ENCODE assay signal across 13 cellular contexts in genomic region chr7:24830440-24831050, GRCh38.
DNase-seq lines count a peak whose midpoint lies in the region; ATAC-seq and TF ChIP-seq lines count a peak whose summit lies in the region.
"Had no signal": no experiment of that assay in that cellular context is flagged by ENCODE, and none has a peak within 500 bp of the region (broad histone marks: within the 10 kb centered on the region; RNA-seq: fewer than 3 reads in every experiment).

No MANE protein-coding gene starts in this region.

- no peak overlapping the region for H3K4me2 ChIP-seq in OCI-LY1 (ENCODE audit: low read length)

- ATAC-seq in foreskin keratinocyte (no peak), GM21367 (IDR thresholded peaks at IDR 0.05; ENCODE audit: unreplicated experiment) (no peak)
- ATAC-seq: left lobe of liver had no signal

- H2AFZ ChIP-seq in OCI-LY1 (ENCODE audit: low read length) = no peak overlapping the region

- in situ Hi-C loops in GM13976 (cut with MboI; ENCODE audit: low sequenced_read_pairs, unreplicated experiment) = no loop called here

- no peaks in the 10 kb centered on the region for H3K79me2 ChIP-seq in OCI-LY1 (ENCODE audit: insufficient read depth, low read length)

- H3K9me3 ChIP-seq in OCI-LY1 (ENCODE audit: low read length) = no peaks in the 10 kb centered on the region
- H3K9me3 ChIP-seq: esophagus muscularis mucosa, prostate gland, thyroid gland had no signal

- no peaks in the 10 kb centered on the region for H3K9me2 ChIP-seq in OCI-LY1 (ENCODE audit: low read depth, low read length)

- H4K20me1 ChIP-seq in OCI-LY1 (ENCODE audit: insufficient read depth, low read length) = no peaks in the 10 kb centered on the region

- no peak for TF ChIP-seq CTCF in OCI-LY1 (IDR thresholded peaks at IDR 0.05; ENCODE audit: low read length)
- no peak for TF ChIP-seq CTCF in foreskin keratinocyte (conservative IDR thresholded peaks at IDR 0.05)
- no peak for TF ChIP-seq CTCF in GM13976 (IDR thresholded peaks at IDR 0.05; ENCODE audit: borderline replicate concordance, control extremely low read depth, extremely low read depth, insufficient read depth, missing control alignments)

- H3K27ac ChIP-seq in OCI-LY1 (ENCODE audit: low read depth, low read length, poor library complexity, severe bottlenecking) (peak overlapping the region; percentile 78), foreskin keratinocyte (peak overlapping the region; percentile 92)
- H3K27ac ChIP-seq: prostate gland, thyroid gland had no signal

- H3K4me1 ChIP-seq in OCI-LY1 (ENCODE audit: insufficient read depth, low read length, severe bottlenecking) (peaks cover 94% of the 10 kb centered on the region), foreskin keratinocyte (peaks cover 61% of the 10 kb centered on the region)
- H3K4me1 ChIP-seq: prostate gland had no signal

- no peaks in the 10 kb centered on the region for H3F3A ChIP-seq in OCI-LY1 (ENCODE audit: insufficient read depth, low read length)

- H3K4me3 ChIP-seq in OCI-LY1 (ENCODE audit: low read depth, low read length, poor library complexity, severe bottlenecking) = no peak overlapping the region
- H3K4me3 ChIP-seq: esophagus muscularis mucosa, GM12878, prostate gland, thyroid gland had no signal

- H3K36me3 ChIP-seq in OCI-LY1 (ENCODE audit: insufficient read depth, low read length) = peaks cover 78% of the 10 kb centered on the region
- H3K36me3 ChIP-seq: esophagus muscularis mucosa, prostate gland had no signal

- DNase-seq in COR-L47 (lab: John Stamatoyannopoulos, UW) (peak; percentile 64), NCI-H1105 (lab: John Stamatoyannopoulos, UW) (peak; percentile 74), foreskin keratinocyte (no peak), GM13976 (ENCODE audit: low spot score) (no peak), NCI-H510A (lab: John Stamatoyannopoulos, UW) (no peak), kidney tubule cell (ENCODE audit: low spot score) (no peak)
- DNase-seq: thyroid gland had no signal

- H3K27me3 ChIP-seq in OCI-LY1 (ENCODE audit: insufficient read depth, low read length) (no peaks in the 10 kb centered on the region), foreskin keratinocyte (no peaks in the 10 kb centered on the region)
- H3K27me3 ChIP-seq: esophagus muscularis mucosa, thyroid gland had no signal

- H3K9ac ChIP-seq in OCI-LY1 (ENCODE audit: low read length) = no peak overlapping the region; the same call in 1 of the 2 replicates

Comparison
In these comparisons a context has a peak if more than half of its experiments do, and no peak if none do; other contexts are left out.
1. DNase-seq: peak in COR-L47 (single experiment) and NCI-H1105 (single experiment); none in foreskin keratinocyte (0 of 2), GM13976 (single experiment), NCI-H510A (single experiment) and kidney tubule cell (single experiment).